ENCODE assay signal across 8 cellular contexts in the genomic region with DNA sequence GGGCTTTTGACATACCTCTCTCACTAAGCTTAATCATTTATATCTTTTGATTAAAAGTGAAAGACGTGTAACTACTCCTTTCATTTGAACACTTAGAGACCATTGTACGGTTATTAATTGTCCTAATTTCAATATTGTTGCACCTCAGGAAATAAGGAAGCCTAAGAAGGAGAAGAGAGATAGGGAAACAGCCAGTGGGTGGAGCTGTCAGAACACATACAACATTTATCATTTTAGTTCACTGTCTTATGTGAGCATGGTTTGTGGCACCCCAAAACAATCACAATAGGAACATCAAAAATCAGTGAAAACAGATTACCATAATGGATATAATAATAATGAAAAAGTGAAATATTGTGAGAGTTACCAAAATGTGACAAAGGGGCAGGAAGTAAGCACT.
DNase-seq lines count a peak whose midpoint lies in the region; FAIRE-seq and TF ChIP-seq lines count a peak whose summit lies in the region.
"Not testable (repeated sequence)": the region's sequence is repeated elsewhere in the genome, so short reads cannot be mapped to it uniquely, and the experiment has no call there.

No MANE protein-coding gene starts in this region.

- not testable (repeated sequence) for H3K4me2 ChIP-seq in MM.1S (ENCODE audit: low read depth, low read length); H1 (ENCODE audit: insufficient read depth in 1 of 2, low read depth in 2 of 2, low read length in 2 of 2); hepatocyte

- not testable (repeated sequence) for H3K23me2 ChIP-seq in H1 (ENCODE audit: low read depth, low read length)

- H3K9me3 ChIP-seq in MM.1S (replicated peaks; ENCODE audit: insufficient read depth, low read length); H1 (ENCODE audit: insufficient read depth in 2 of 2, low read depth in 1 of 2, low read length in 1 of 2); hepatocyte (ENCODE audit: low read depth); testis: not testable (repeated sequence)

- not testable (repeated sequence) for H2BK20ac ChIP-seq in H1 (ENCODE audit: low read length)

- H3F3A ChIP-seq in MM.1S (ENCODE audit: insufficient read depth, low read length) = not testable (repeated sequence)

- H2BK5ac ChIP-seq in H1 (ENCODE audit: low read depth, low read length) = not testable (repeated sequence)

- H2AFZ ChIP-seq in MM.1S (ENCODE audit: low read length); H1 (ENCODE audit: low read length); hepatocyte: not testable (repeated sequence)

- H2BK120ac ChIP-seq in H1 (replicated peaks; ENCODE audit: low read depth, low read length) = not testable (repeated sequence)

- not testable (repeated sequence) for H2AK5ac ChIP-seq in H1 (ENCODE audit: low read depth, low read length)

- H3K27ac ChIP-seq in MM.1S (ENCODE audit: low read length); VCaP; H1 (ENCODE audit: low read depth, low read length); hepatocyte; testis: not testable (repeated sequence)

- H2BK15ac ChIP-seq in H1 (ENCODE audit: low read length) = not testable (repeated sequence)

- TF ChIP-seq EP300 in H1 (IDR thresholded peaks at IDR 0.05; ENCODE audit: borderline replicate concordance in 1 of 2, low read depth in 2 of 2, low read length in 2 of 2) = not testable (repeated sequence)

- POLR2A ChIA-PET in H1 (lab: Charles Lee; ENCODE audit: partially characterized antibody) = not testable (repeated sequence)

- H2BK12ac ChIP-seq in H1 (ENCODE audit: low read depth, low read length) = not testable (repeated sequence)

- not testable (repeated sequence) for H3K79me1 ChIP-seq in H1 (ENCODE audit: low read depth, low read length)

- H3K18ac ChIP-seq in H1 (ENCODE audit: extremely low read depth, low read length) = not testable (repeated sequence)

- WGBS in H1 (ENCODE audit: extremely low coverage in 1 of 2, insufficient coverage in 1 of 2, insufficient read length in 1 of 2, insufficient replicate concordance in 2 of 2, low coverage in 1 of 2, low lambda C conversion rate in 2 of 2, missing lambda C conversion rate in 1 of 2), 2 experiments = 84% methylated on average over 2 of the region's 2 CpGs; no CpG with 5 or more reads in 1 of the 2 experiments
- WGBS in hepatocyte (ENCODE audit: low lambda C conversion rate, missing lambda C conversion rate) = 91% methylated on average over 2 of the region's 2 CpGs
- WGBS in testis, 2 donors = 51 to 78% methylated on average over 2 of the region's 2 CpGs

- CTCF ChIA-PET in H1 (lab: Charles Lee; ENCODE audit: partially characterized antibody) = not testable (repeated sequence)

- H3K4ac ChIP-seq in H1 (replicated peaks; ENCODE audit: insufficient read length, low read depth, low read length) = not testable (repeated sequence)

- H4K91ac ChIP-seq in H1 (replicated peaks; ENCODE audit: insufficient read length, low read length) = not testable (repeated sequence)

- peak; percentile 11 for DNase-seq in DMS53 (lab: John Stamatoyannopoulos, UW)
- not testable (repeated sequence) for DNase-seq in H54 (ENCODE audit: insufficient read length, low spot score); H1 (ENCODE audit: low read depth in 1 of 2, low spot score in 2 of 2); hepatocyte (ENCODE audit: low spot score)
- DNase-seq in MM.1S = peak; percentile 29
- DNase-seq in midbrain (lab: John Stamatoyannopoulos, UW) = peak; percentile 26
- peak; percentile 19 for DNase-seq in testis

- TF ChIP-seq CTCF in MM.1S (IDR thresholded peaks at IDR 0.05; ENCODE audit: low read length) (peak; percentile 33), VCaP (conservative IDR thresholded peaks at IDR 0.05) (peak; percentile 60), hepatocyte (IDR thresholded peaks at IDR 0.05; ENCODE audit: poor library complexity) (peak; percentile 32)
- TF ChIP-seq CTCF in H1 (IDR thresholded peaks at IDR 0.05; ENCODE audit: control extremely low read depth in 1 of 3, insufficient read depth in 1 of 3, low read depth in 1 of 3, low read length in 3 of 3); testis (IDR thresholded peaks at IDR 0.05): not testable (repeated sequence)

- H3K14ac ChIP-seq in H1 (ENCODE audit: insufficient read length) = not testable (repeated sequence)

- TF ChIP-seq RAD21 in H1 (IDR thresholded peaks at IDR 0.05 in 1 of 2, conservative IDR thresholded peaks at IDR 0.05 in 1 of 2; ENCODE audit: low read depth in 2 of 2, low read length in 2 of 2) = 0 out of 4 replicates have a peak, but pooled peaks of 1 of the 2 experiments have one; percentile 8

- H3K23ac ChIP-seq in H1 (ENCODE audit: insufficient read length) = not testable (repeated sequence)

- H4K8ac ChIP-seq in H1 (ENCODE audit: extremely low read depth, insufficient read depth, low read length) = not testable (repeated sequence)

- H3K4me3 ChIP-seq in MM.1S (ENCODE audit: low read length); H1 (ENCODE audit: extremely low read depth in 1 of 4, insufficient read depth in 2 of 4, low read depth in 3 of 4, low read length in 4 of 4); hepatocyte; testis: not testable (repeated sequence)

- TF ChIP-seq POLR2A in H54 (IDR thresholded peaks at IDR 0.05; ENCODE audit: low read depth, low read length); H1 (IDR thresholded peaks at IDR 0.05; ENCODE audit: control extremely low read depth in 1 of 2, low read depth in 2 of 2, low read length in 2 of 2); testis (IDR thresholded peaks at IDR 0.05): not testable (repeated sequence)

- H4K5ac ChIP-seq in H1 (ENCODE audit: insufficient read length, low read depth, low read length) = not testable (repeated sequence)

- not testable (repeated sequence) for H3K9me2 ChIP-seq in MM.1S (replicated peaks; ENCODE audit: insufficient read depth, low read length); hepatocyte (replicated peaks; ENCODE audit: insufficient read depth)

- not testable (repeated sequence) for H3K56ac ChIP-seq in H1 (replicated peaks; ENCODE audit: insufficient read length, low read depth, low read length)

- not testable (repeated sequence) for H3K4me1 ChIP-seq in MM.1S (ENCODE audit: low read length); H1 (replicated peaks in 1 of 4; ENCODE audit: control insufficient read depth in 3 of 4, insufficient read depth in 4 of 4, low read length in 3 of 4); hepatocyte (ENCODE audit: insufficient read depth); testis

- FAIRE-seq in H54 (lab: Jason Lieb, UNC) (peak; percentile 11), H1 (lab: Jason Lieb, UNC) (peak; percentile 82)

- H3K79me2 ChIP-seq in MM.1S (ENCODE audit: low read length); H1 (ENCODE audit: control insufficient read depth in 1 of 2, insufficient read depth in 2 of 2, low read length in 2 of 2); hepatocyte: not testable (repeated sequence)

- not testable (repeated sequence) for H4K20me1 ChIP-seq in MM.1S (ENCODE audit: insufficient read depth, low read length); H1 (replicated peaks in 1 of 2; ENCODE audit: control insufficient read depth in 1 of 2, insufficient read depth in 2 of 2, low read length in 2 of 2); hepatocyte (ENCODE audit: insufficient read depth, poor library complexity, severe bottlenecking)

- not testable (repeated sequence) for H3K9ac ChIP-seq in MM.1S (ENCODE audit: low read length); H1 (replicated peaks in 1 of 4; ENCODE audit: extremely low read depth in 1 of 4, low read depth in 3 of 4, low read length in 3 of 4)

- H3K27me3 ChIP-seq in MM.1S (replicated peaks; ENCODE audit: insufficient read depth, low read length); H1 (replicated peaks in 1 of 4; ENCODE audit: control insufficient read depth in 3 of 4, extremely low read depth in 1 of 4, insufficient read depth in 3 of 4, low read length in 3 of 4); hepatocyte; testis: not testable (repeated sequence)

- H3K36me3 ChIP-seq in MM.1S (replicated peaks; ENCODE audit: insufficient read depth, low read length); H1 (ENCODE audit: control insufficient read depth in 2 of 4, insufficient read depth in 4 of 4, low read length in 3 of 4); hepatocyte (replicated peaks; ENCODE audit: insufficient read depth, low read depth); testis (ENCODE audit: low read depth, missing control alignments): not testable (repeated sequence)

- intact Hi-C loops in testis (cut with DNase I; ENCODE audit: low total_unique reads) = not testable (repeated sequence)
